25 cellular contexts compared by ENCODE assay signal in genomic region chr2:108084311-108084710, GRCh38.
"Had no signal": no experiment of that assay in that cellular context is flagged by ENCODE, and none has a peak within 500 bp of the region (broad histone marks: within the 10 kb centered on the region; RNA-seq: fewer than 3 reads in every experiment).

No MANE protein-coding gene starts in this region.

- H3K4me3 ChIP-seq: stomach, suprapubic skin, testis, thoracic aorta, thyroid gland, tibial artery, tibial nerve, transverse colon, upper lobe of left lung, upper lobe of right lung, uterus, vagina had no signal

- H3K27me3 ChIP-seq: stomach, suprapubic skin, testis, thyroid gland, tibial artery, tibial nerve, transverse colon, upper lobe of left lung, uterus, vagina had no signal

- H3K36me3 ChIP-seq: stomach, suprapubic skin, thoracic aorta, thyroid gland, tibial artery, tibial nerve, transverse colon, upper lobe of left lung, upper lobe of right lung, uterus, vagina had no signal

- H3K4me1 ChIP-seq: stomach, suprapubic skin, testis, thyroid gland, tibial artery, tibial nerve, transverse colon, upper lobe of left lung, upper lobe of right lung, uterus, vagina had no signal

- H3K9me3 ChIP-seq: suprapubic skin, testis, thoracic aorta, thyroid gland, tibial artery, transverse colon, upper lobe of left lung, upper lobe of right lung, uterus, vagina had no signal

- DNase-seq: stimulated activated CD4-positive, alpha-beta T cell treated with anti-CD3 and anti-CD28 coated beads, Interleukin-2, amount 100 ng/mL, for 48 hours; stimulated activated CD4-positive, alpha-beta T cell treated with anti-CD3 and anti-CD28 coated beads, Interleukin-4, amount 100 ng/mL, for 1 hour; stimulated activated CD4-positive, alpha-beta T cell treated with anti-CD3 and anti-CD28 coated beads, Interleukin-4, amount 100 ng/mL, for 24 hours; stimulated activated CD4-positive, alpha-beta T cell treated with anti-CD3 and anti-CD28 coated beads, Interleukin-4, amount 100 ng/mL, for 4 hours; stimulated activated CD8-positive, alpha-beta memory T cell treated with anti-CD3 and anti-CD28 coated beads, Interleukin-4, amount 100 ng/mL, for 48 hours; stimulated activated naive B cell treated with anti-CD40 and anti-IgM and Interleukin-4, amounts not matched to agents 10 μg/mL and 1 μg/mL and 100 μg/mL, for 72 hours; stimulated activated naive CD4-positive, alpha-beta T cell; stimulated activated naive CD4-positive, alpha-beta T cell treated with Interleukin-2 at 50 U/mL for 16 hours; stimulated activated naive CD8-positive, alpha-beta T cell treated with anti-CD3 and anti-CD28 coated beads, Interleukin-15, amount 100 ng/mL, for 72 hours; stimulated activated naive CD8-positive, alpha-beta T cell treated with anti-CD3 and anti-CD28 coated beads, Interleukin-15, Interleukin-2, amounts not matched to agents 100 U/mL and 50 U/mL, for 24 hours; stomach; substantia nigra; testis; thyroid gland; tibial artery; transverse colon; upper lobe of left lung; upper lobe of right lung; uterus had no signal

- H3K27ac ChIP-seq: stomach, suprapubic skin, testis, thoracic aorta, thyroid gland, tibial artery, tibial nerve, transverse colon, upper lobe of left lung, upper lobe of right lung, uterus, vagina had no signal

- ATAC-seq: stimulated activated effector memory CD8-positive, alpha-beta T cell treated with anti-CD3 and anti-CD28 coated beads, Interleukin-12 subunit alpha, Interleukin-12 subunit beta, amount 100 ng/mL, for 72 hours; stimulated activated memory B cell treated with anti-CD40 and anti-IgM and Interleukin-4, amounts not matched to agents 10 μg/mL and 1 μg/mL and 100 μg/mL, for 72 hours; stimulated activated naive B cell treated with anti-CD40 and anti-IgM and Interleukin-4, amounts not matched to agents 10 μg/mL and 1 μg/mL and 100 μg/mL, for 72 hours; stimulated activated naive CD8-positive, alpha-beta T cell treated with anti-CD3 and anti-CD28 coated beads, Interleukin-15, amount 100 ng/mL, for 72 hours; stimulated activated naive CD8-positive, alpha-beta T cell treated with anti-CD3 and anti-CD28 coated beads, Interleukin-15, Interleukin-2, amounts not matched to agents 100 U/mL and 50 U/mL, for 24 hours had no signal
